1 cellular context compared by ENCODE assay signal in the genomic region with DNA sequence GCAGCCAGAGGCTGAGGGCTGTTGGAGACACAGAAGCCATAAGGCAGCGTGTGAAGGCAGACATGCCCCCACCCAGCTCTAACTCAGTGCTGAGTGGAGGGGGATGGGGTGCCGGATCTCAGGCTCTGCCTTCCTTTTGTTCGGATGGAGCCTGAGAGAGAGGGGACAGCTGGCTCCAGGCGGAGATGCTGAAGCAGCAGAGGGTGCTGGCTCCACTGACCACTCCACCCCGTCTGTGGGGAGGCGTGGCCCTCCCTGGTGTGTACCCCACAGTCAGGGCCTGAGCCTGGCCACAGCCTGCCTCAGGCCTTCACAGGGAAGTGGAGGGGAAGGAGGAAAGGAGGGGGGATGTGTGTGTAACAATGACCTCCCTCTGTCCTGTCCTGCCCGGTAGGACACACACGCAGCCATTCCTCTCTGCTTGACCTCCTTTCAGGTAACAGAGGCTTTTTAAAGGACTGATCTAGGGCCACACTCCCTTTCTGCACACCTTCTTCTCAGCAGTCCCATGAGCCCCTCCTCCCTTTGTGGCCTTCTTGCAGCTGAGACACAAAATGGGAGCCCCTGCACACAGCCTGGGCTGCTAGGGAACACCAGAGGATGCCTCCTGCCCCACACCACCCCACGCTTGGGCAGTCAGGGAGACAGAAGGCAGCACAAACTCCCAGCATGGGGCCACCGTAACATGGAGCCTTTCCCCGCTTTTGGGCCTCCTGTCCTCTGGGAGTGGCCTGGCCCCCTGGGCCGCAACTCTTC.
TF ChIP-seq lines count a peak whose summit lies in the region.

No MANE protein-coding gene starts in this region.

TF ChIP-seq in IMR-90, 13 proteins besides CTCF, POLR2A, EP300 and RAD21:
- TF ChIP-seq NFE2L2 (IDR thresholded peaks at IDR 0.05; ENCODE audit: low read depth, low read length), result no peak
- TF ChIP-seq BHLHE40 (IDR thresholded peaks at IDR 0.05; ENCODE audit: low read depth, low read length), result no peak
- no peak for TF ChIP-seq CEBPB (IDR thresholded peaks at IDR 0.05; ENCODE audit: low read depth, low read length)
- TF ChIP-seq RCOR1 (IDR thresholded peaks at IDR 0.05; ENCODE audit: insufficient replicate concordance, low read length), result no peak
- TF ChIP-seq RFX5 (IDR thresholded peaks at IDR 0.05; ENCODE audit: low read depth, low read length), result no peak
- no peak for TF ChIP-seq CHD1 (IDR thresholded peaks at IDR 0.05; ENCODE audit: low read depth, low read length)
- TF ChIP-seq SMC3 (IDR thresholded peaks at IDR 0.05; ENCODE audit: low read depth, low read length), result no peak
- no peak for TF ChIP-seq MAZ (IDR thresholded peaks at IDR 0.05; ENCODE audit: borderline replicate concordance, low read depth, low read length)
- TF ChIP-seq, protein P1, sequence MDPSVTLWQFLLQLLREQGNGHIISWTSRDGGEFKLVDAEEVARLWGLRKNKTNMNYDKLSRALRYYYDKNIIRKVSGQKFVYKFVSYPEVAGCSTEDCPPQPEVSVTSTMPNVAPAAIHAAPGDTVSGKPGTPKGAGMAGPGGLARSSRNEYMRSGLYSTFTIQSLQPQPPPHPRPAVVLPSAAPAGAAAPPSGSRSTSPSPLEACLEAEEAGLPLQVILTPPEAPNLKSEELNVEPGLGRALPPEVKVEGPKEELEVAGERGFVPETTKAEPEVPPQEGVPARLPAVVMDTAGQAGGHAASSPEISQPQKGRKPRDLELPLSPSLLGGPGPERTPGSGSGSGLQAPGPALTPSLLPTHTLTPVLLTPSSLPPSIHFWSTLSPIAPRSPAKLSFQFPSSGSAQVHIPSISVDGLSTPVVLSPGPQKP (IDR thresholded peaks at IDR 0.05; ENCODE audit: borderline replicate concordance, low read depth, low read length), result no peak
- TF ChIP-seq, protein P2, sequence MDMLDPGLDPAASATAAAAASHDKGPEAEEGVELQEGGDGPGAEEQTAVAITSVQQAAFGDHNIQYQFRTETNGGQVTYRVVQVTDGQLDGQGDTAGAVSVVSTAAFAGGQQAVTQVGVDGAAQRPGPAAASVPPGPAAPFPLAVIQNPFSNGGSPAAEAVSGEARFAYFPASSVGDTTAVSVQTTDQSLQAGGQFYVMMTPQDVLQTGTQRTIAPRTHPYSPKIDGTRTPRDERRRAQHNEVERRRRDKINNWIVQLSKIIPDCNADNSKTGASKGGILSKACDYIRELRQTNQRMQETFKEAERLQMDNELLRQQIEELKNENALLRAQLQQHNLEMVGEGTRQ (IDR thresholded peaks at IDR 0.05; ENCODE audit: low read depth, low read length), result no peak
- no peak for TF ChIP-seq MXI1 (IDR thresholded peaks at IDR 0.05; ENCODE audit: borderline replicate concordance, low read depth, low read length)
- TF ChIP-seq MAFK (IDR thresholded peaks at IDR 0.05; ENCODE audit: low read depth, low read length), result no peak
- no peak for TF ChIP-seq FOS (IDR thresholded peaks at IDR 0.05; ENCODE audit: low read depth, low read length)
TF ChIP-seq in IMR-90: peak in this region for 0.
